14 cellular contexts compared by ENCODE assay signal in genomic region chr15:41281236-41281635, GRCh38. TPM values are rescaled to one million over a fixed set of nuclear protein-coding genes. Genes with fewer than 3 reads are reported as not detected.
DNase-seq lines count a peak whose midpoint lies in the region; ATAC-seq and TF ChIP-seq lines count a peak whose summit lies in the region.
"Had no signal": no experiment of that assay in that cellular context is flagged by ENCODE, and none has a peak within 500 bp of the region (broad histone marks: within the 10 kb centered on the region; RNA-seq: fewer than 3 reads in every experiment).

No MANE protein-coding gene starts in this region.

- peaks cover 21% of the 10 kb centered on the region for H3F3A ChIP-seq in GM23248 (ENCODE audit: insufficient read depth)

- TF ChIP-seq CTCF in Panc1 (IDR thresholded peaks at IDR 0.05): no peak
- TF ChIP-seq CTCF in tibial artery (IDR thresholded peaks at IDR 0.05): no peak

- peak overlapping the region; percentile 39 for H3K4me2 ChIP-seq in GM23248 (ENCODE audit: unreplicated experiment)

- H3K36me3 Mint-ChIP-seq in activated CD4-positive, alpha-beta T cell treated with anti-CD3 and anti-CD28 coated beads, Interleukin-2, amount 10 ng/mL, durations not matched to agents 7 days and 5 days (ENCODE audit: low read depth): peaks cover 35% of the 10 kb centered on the region

- no peaks in the 10 kb centered on the region for H3K27me3 Mint-ChIP-seq in activated CD4-positive, alpha-beta T cell treated with anti-CD3 and anti-CD28 coated beads, Interleukin-2, amount 10 ng/mL, durations not matched to agents 7 days and 5 days
- H3K27me3 Mint-ChIP-seq: dendritic cell treated with granulocyte-macrophage colony-stimulating factor and Interleukin-4, amounts not matched to agents 40 ng/mL and 50 ng/mL, for 4 days had no signal

- peak overlapping the region; percentile 66 for H3K27ac ChIP-seq in GM23248
- H3K27ac ChIP-seq in Panc1 (ENCODE audit: low read length): no peak overlapping the region
- no peak overlapping the region for H3K27ac ChIP-seq in tibial artery

- CTCF ChIA-PET in Panc1 (lab: Charles Lee): interaction anchor here (0.6 kb wide), 1 partner anchor 51 kb away, joined by 3 read pairs; no protein-coding TSS in a partner anchor
- CTCF ChIA-PET in activated CD4-positive, alpha-beta T cell treated with anti-CD3 and anti-CD28 coated beads, Interleukin-2, amount 10 ng/mL, durations not matched to agents 7 days and 5 days (lab: Charles Lee): interaction anchor here (1.1 kb wide), 1 partner anchor 44 kb away, joined by 3 read pairs; no protein-coding TSS in a partner anchor

- DNase-seq in GM23248 (peak; percentile 94), Panc1 (ENCODE audit: low read depth, low spot score) (peak; percentile 68), dermis blood vessel endothelial cell (peak; percentile 12), renal cortical epithelial cell (ENCODE audit: low read depth) (peak; percentile 90), tibial artery (no peak)
- DNase-seq in activated CD4-positive, alpha-beta T cell treated with anti-CD3 and anti-CD28 coated beads, Interleukin-2, amount 10 ng/mL, durations not matched to agents 7 days and 5 days: no peak
- no peak for DNase-seq in activated CD8-positive, alpha-beta memory T cell treated with anti-CD3 and anti-CD28 coated beads for 24 hours
- DNase-seq: activated T-cell treated with anti-CD3 and anti-CD28 coated beads, Interleukin-2, amount 50 U/mL, for 72 hours; NCI-H526; stimulated activated CD4-positive, alpha-beta T cell treated with anti-CD3 and anti-CD28 coated beads, Interleukin-4, amount 100 ng/mL, for 24 hours had no signal

- H3K4me1 Mint-ChIP-seq in activated CD4-positive, alpha-beta T cell treated with anti-CD3 and anti-CD28 coated beads, Interleukin-2, amount 10 ng/mL, durations not matched to agents 7 days and 5 days: peaks cover 24% of the 10 kb centered on the region

- H3K9me3 Mint-ChIP-seq in activated CD4-positive, alpha-beta T cell treated with anti-CD3 and anti-CD28 coated beads, Interleukin-2, amount 10 ng/mL, durations not matched to agents 7 days and 5 days: peaks cover 6% of the 10 kb centered on the region
- H3K9me3 Mint-ChIP-seq: activated T-cell treated with anti-CD3 and anti-CD28 coated beads, Interleukin-2, amount 50 U/mL, for 72 hours; dendritic cell treated with granulocyte-macrophage colony-stimulating factor and Interleukin-4, amounts not matched to agents 40 ng/mL and 50 ng/mL, for 4 days had no signal

- no peaks in the 10 kb centered on the region for H4K20me1 ChIP-seq in GM23248 (ENCODE audit: insufficient read depth)

- 7 to 8% methylated on average over 1 of the region's 1 CpG for WGBS in GM23248 (ENCODE audit: low coverage in 1 of 2, low lambda C conversion rate in 2 of 2, missing lambda C conversion rate in 2 of 2), 2 experiments

- in situ Hi-C loops in GM23248 (cut with MboI) (no loop called here), Panc1 (cut with HindIII; ENCODE audit: low pct_unique_long_range_greater_than_20kb, low sequenced_read_pairs) (no loop called here)

- H3K4me1 ChIP-seq in GM23248 (ENCODE audit: insufficient read depth): peaks cover 13% of the 10 kb centered on the region
- H3K4me1 ChIP-seq in Panc1 (ENCODE audit: control insufficient read depth, insufficient read depth, low read length): peaks cover 2% of the 10 kb centered on the region
- H3K4me1 ChIP-seq in tibial artery: peaks cover 3 to 14% (median 8%) of the 10 kb centered on the region in 4 donors

- H3K27ac Mint-ChIP-seq in activated CD4-positive, alpha-beta T cell treated with anti-CD3 and anti-CD28 coated beads, Interleukin-2, amount 10 ng/mL, durations not matched to agents 7 days and 5 days: no peak overlapping the region
- H3K27ac Mint-ChIP-seq: activated T-cell treated with anti-CD3 and anti-CD28 coated beads, Interleukin-2, amount 50 U/mL, for 72 hours; dendritic cell treated with granulocyte-macrophage colony-stimulating factor and Interleukin-4, amounts not matched to agents 40 ng/mL and 50 ng/mL, for 4 days had no signal

- H3K4me3 ChIP-seq in GM23248: no peak overlapping the region
- no peak overlapping the region for H3K4me3 ChIP-seq in Panc1 (ENCODE audit: low read depth in 2 of 2, low read length in 2 of 2)
- H3K4me3 ChIP-seq in tibial artery: no peak overlapping the region

- no TSS peak for BruUV-seq in Panc1 (replicated peaks; lab: Mats Ljungman, UMichigan)

- H3K9me3 ChIP-seq in GM23248 (ENCODE audit: low read depth) (no peaks in the 10 kb centered on the region), Panc1 (ENCODE audit: control insufficient read depth, insufficient read depth, low read depth, low read length) (no peaks in the 10 kb centered on the region), tibial artery (no peaks in the 10 kb centered on the region)

- H3K36me3 ChIP-seq in GM23248 (ENCODE audit: low read depth): peaks cover 13% of the 10 kb centered on the region
- H3K36me3 ChIP-seq in Panc1 (ENCODE audit: control insufficient read depth, insufficient read depth, low read length): peaks cover 10% of the 10 kb centered on the region
- H3K36me3 ChIP-seq in tibial artery: peaks cover 10 to 41% (median 13%) of the 10 kb centered on the region in 3 donors

- intact Hi-C loops in Panc1 (cut with micrococcal nuclease; ENCODE audit: unreplicated experiment): no loop called here
- intact Hi-C loops in tibial artery (cut with DNase I; ENCODE audit: low total_unique reads): no loop called here

- H3K4me3 Mint-ChIP-seq in activated CD4-positive, alpha-beta T cell treated with anti-CD3 and anti-CD28 coated beads, Interleukin-2, amount 10 ng/mL, durations not matched to agents 7 days and 5 days: no peak overlapping the region
- H3K4me3 Mint-ChIP-seq: activated T-cell treated with anti-CD3 and anti-CD28 coated beads, Interleukin-2, amount 50 U/mL, for 72 hours; dendritic cell treated with granulocyte-macrophage colony-stimulating factor and Interleukin-4, amounts not matched to agents 40 ng/mL and 50 ng/mL, for 4 days had no signal

- no peaks in the 10 kb centered on the region for H3K9me2 ChIP-seq in GM23248 (ENCODE audit: insufficient read depth)

- ATAC-seq in Panc1 (no peak), GM21515 (IDR thresholded peaks at IDR 0.05; ENCODE audit: unreplicated experiment) (no peak)
- ATAC-seq: activated T-cell treated with anti-CD3 and anti-CD28 coated beads, Interleukin-2, amount 50 U/mL, for 72 hours had no signal

- peak overlapping the region; percentile 25; the same call in 1 of the 2 replicates for H3K9ac ChIP-seq in GM23248

- POLR2A ChIA-PET in Panc1 (lab: Charles Lee): no interaction called here
- POLR2A ChIA-PET in activated CD4-positive, alpha-beta T cell treated with anti-CD3 and anti-CD28 coated beads, Interleukin-2, amount 10 ng/mL, durations not matched to agents 7 days and 5 days (lab: Charles Lee): no interaction called here

- no peak overlapping the region for H2AFZ ChIP-seq in GM23248

- peaks cover 24% of the 10 kb centered on the region for H3K79me2 ChIP-seq in GM23248 (ENCODE audit: insufficient read depth)

- no peaks in the 10 kb centered on the region for H3K27me3 ChIP-seq in GM23248 (replicated peaks; ENCODE audit: insufficient read depth)
- H3K27me3 ChIP-seq in Panc1 (ENCODE audit: control insufficient read depth, insufficient read depth, low read length): no peaks in the 10 kb centered on the region
- no peaks in the 10 kb centered on the region for H3K27me3 ChIP-seq in tibial artery

RNA-seq across cellular contexts. Expression of gene CHP1, which starts 50.2 kb away (rescaled TPM):
- total RNA-seq in GM23248 (2014; rRNA removed; shearing (Covaris generic)): 70.9 and 85.5 TPM in 2 replicates
- polyA plus RNA-seq in GM23248 (2016; fragmentation: Nextera tagmentation; extraction: Ambion mirVana): 86.2 and 93.6 TPM in 2 replicates
- total RNA-seq in Panc1 (2021; ENCODE audit: unreplicated experiment) (123 TPM), dermis blood vessel endothelial cell (73.3 and 92.7 TPM in 2 replicates), renal cortical epithelial cell (130 and 161 TPM in 2 replicates)
- polyA plus RNA-seq in Panc1 (2012; ENCODE audit: insufficient read length): 56.0 TPM
- total RNA-seq in activated CD4-positive, alpha-beta T cell treated with anti-CD3 and anti-CD28 coated beads, Interleukin-2, amount 10 ng/mL, durations not matched to agents 7 days and 5 days: 10 to 100 TPM; 59.2 to 61.1 TPM

RNA-seq across cellular contexts. Expression of gene EXD1, which starts 50.7 kb away (rescaled TPM):
- total RNA-seq in GM23248 (2014; rRNA removed; shearing (Covaris generic)): not detected in 2 replicates
- polyA plus RNA-seq in GM23248 (2016; fragmentation: Nextera tagmentation; extraction: Ambion mirVana): not detected in 2 replicates
- total RNA-seq in Panc1 (2021; ENCODE audit: unreplicated experiment): 0.15 TPM
- polyA plus RNA-seq in Panc1 (2012; ENCODE audit: insufficient read length): not detected
- total RNA-seq in dermis blood vessel endothelial cell: not detected in 2 replicates
- not detected in 2 replicates for total RNA-seq in renal cortical epithelial cell
- total RNA-seq in activated CD4-positive, alpha-beta T cell treated with anti-CD3 and anti-CD28 coated beads, Interleukin-2, amount 10 ng/mL, durations not matched to agents 7 days and 5 days: not detected
- total RNA-seq: activated T-cell treated with anti-CD3 and anti-CD28 coated beads, Interleukin-2, amount 50 U/mL, for 72 hours; T-helper 2 cell treated with Interferon-gamma antibody and Interleukin-4, amounts not matched to agents 100 ng/mL and 5 ng/mL, for 36 hours had no signal
- polyA plus RNA-seq: neural cell had no signal

RNA-seq across cellular contexts. Expression of gene OIP5, which starts 51.2 kb away (rescaled TPM):
- total RNA-seq in GM23248 (2014; rRNA removed; shearing (Covaris generic)): 2.3 and 7.3 TPM in 2 replicates
- 7.8 and 8.6 TPM in 2 replicates for polyA plus RNA-seq in GM23248 (2016; fragmentation: Nextera tagmentation; extraction: Ambion mirVana)
- 26.7 TPM for total RNA-seq in Panc1 (2021; ENCODE audit: unreplicated experiment)
- polyA plus RNA-seq in Panc1 (2012; ENCODE audit: insufficient read length): 12.8 TPM
- 3.6 and 14.1 TPM in 2 replicates for total RNA-seq in dermis blood vessel endothelial cell
- total RNA-seq in renal cortical epithelial cell: 0.60 and 6.1 TPM in 2 replicates
- 10 to 100 TPM; 18.9 to 21.9 TPM for total RNA-seq in activated CD4-positive, alpha-beta T cell treated with anti-CD3 and anti-CD28 coated beads, Interleukin-2, amount 10 ng/mL, durations not matched to agents 7 days and 5 days

RNA-seq across cellular contexts. Expression of gene NUSAP1, which starts 51.4 kb away (rescaled TPM):
- total RNA-seq in GM23248 (2014; rRNA removed; shearing (Covaris generic)): 33.3 and 77.9 TPM in 2 replicates
- polyA plus RNA-seq in GM23248 (2016; fragmentation: Nextera tagmentation; extraction: Ambion mirVana): 43.1 and 47.1 TPM in 2 replicates
- total RNA-seq in Panc1 (2021; ENCODE audit: unreplicated experiment): 127 TPM
- 36.1 TPM for polyA plus RNA-seq in Panc1 (2012; ENCODE audit: insufficient read length)
- total RNA-seq in dermis blood vessel endothelial cell: 39.0 and 113 TPM in 2 replicates
- 7.8 and 53.3 TPM in 2 replicates for total RNA-seq in renal cortical epithelial cell
- total RNA-seq in activated CD4-positive, alpha-beta T cell treated with anti-CD3 and anti-CD28 coated beads, Interleukin-2, amount 10 ng/mL, durations not matched to agents 7 days and 5 days: 100 to 1,000 TPM; 310 to 336 TPM

Comparison
In these comparisons a context has a peak if more than half of its experiments do, and no peak if none do; other contexts are left out.
1. DNase-seq: peak in GM23248 (single experiment), Panc1 (single experiment), dermis blood vessel endothelial cell (single experiment) and renal cortical epithelial cell (single experiment); none in activated CD4-positive, alpha-beta T cell treated with anti-CD3 and anti-CD28 coated beads, Interleukin-2, amount 10 ng/mL, durations not matched to agents 7 days and 5 days (single experiment), tibial artery (0 of 2) and activated CD8-positive, alpha-beta memory T cell treated with anti-CD3 and anti-CD28 coated beads for 24 hours (single experiment).